ENCODE assay signal across 13 cellular contexts in the genomic region with DNA sequence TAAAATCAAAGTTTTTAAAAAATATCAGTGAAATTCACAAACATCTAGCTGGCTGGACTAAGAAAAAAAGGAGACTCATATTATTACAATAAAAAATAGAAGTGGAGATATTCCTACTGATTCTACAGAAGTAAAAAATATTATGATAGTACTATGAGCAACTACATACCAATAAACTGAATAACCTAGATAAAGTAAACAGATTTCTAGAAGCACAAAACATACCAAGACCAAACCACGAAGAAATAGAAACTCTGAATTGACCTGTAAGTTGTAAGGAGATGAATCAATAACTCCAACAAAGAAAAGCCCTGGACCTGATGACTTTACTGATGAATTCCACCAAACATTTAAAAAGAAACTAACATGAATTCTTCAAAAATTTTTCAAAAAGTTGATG.
"Had no signal": no experiment of that assay in that cellular context is flagged by ENCODE, and none has a peak within 500 bp of the region (broad histone marks: within the 10 kb centered on the region; RNA-seq: fewer than 3 reads in every experiment).

No MANE protein-coding gene starts in this region.

- H3K27ac ChIP-seq: esophagus squamous epithelium, left ventricle myocardium inferior, thoracic aorta, upper lobe of right lung had no signal

- DNase-seq: activated CD4-positive, alpha-beta T cell treated with anti-CD3 and anti-CD28 coated beads for 36 hours; activated CD4-positive, alpha-beta T cell treated with anti-CD3 and anti-CD28 coated beads, Interleukin-2, amount 50 U/mL, for 48 hours; activated naive CD4-positive, alpha-beta T cell treated with anti-CD3 and anti-CD28 coated beads for 36 hours; activated T-cell treated with anti-CD3 and anti-CD28 coated beads, Interleukin-2, amount 50 U/mL, for 1 hour; anterior cingulate cortex; effector CD4-positive, alpha-beta T cell; esophagus squamous epithelium; foreskin melanocyte; left ventricle myocardium inferior; mammary epithelial cell; stimulated activated naive B cell treated with anti-CD40 and anti-IgM and Interleukin-4, amounts not matched to agents 10 μg/mL and 1 μg/mL and 100 μg/mL, for 72 hours; upper lobe of right lung had no signal

- H3K4me3 ChIP-seq: esophagus squamous epithelium, left ventricle myocardium inferior, thoracic aorta, upper lobe of right lung had no signal

- H3K27me3 ChIP-seq: esophagus squamous epithelium, upper lobe of right lung had no signal

- ATAC-seq: activated CD4-positive, alpha-beta T cell treated with anti-CD3 and anti-CD28 coated beads for 36 hours; stimulated activated naive B cell treated with anti-CD40 and anti-IgM and Interleukin-4, amounts not matched to agents 10 μg/mL and 1 μg/mL and 100 μg/mL, for 72 hours; upper lobe of right lung had no signal

- H3K4me1 ChIP-seq: esophagus squamous epithelium, left ventricle myocardium inferior, upper lobe of right lung had no signal

- H3K36me3 ChIP-seq: esophagus squamous epithelium, left ventricle myocardium inferior, thoracic aorta, upper lobe of right lung had no signal

- H3K9me3 ChIP-seq: upper lobe of right lung had no signal
